ENCODE assay signal across 25 cellular contexts in genomic region chr19:31718898-31719297, GRCh38.
"Had no signal": no experiment of that assay in that cellular context is flagged by ENCODE, and none has a peak within 500 bp of the region (broad histone marks: within the 10 kb centered on the region; RNA-seq: fewer than 3 reads in every experiment).

No MANE protein-coding gene starts in this region.

- DNase-seq: activated CD4-positive, alpha-beta T cell treated with anti-CD3 and anti-CD28 coated beads for 1 hour; activated CD8-positive, alpha-beta memory T cell treated with anti-CD3 and anti-CD28 coated beads, Interleukin-2, amount 50 U/mL, for 4 hours; activated naive CD4-positive, alpha-beta T cell treated with anti-CD3 and anti-CD28 coated beads for 36 hours; activated naive CD8-positive, alpha-beta T cell treated with anti-CD3 and anti-CD28 coated beads, Interleukin-2, amount 10 ng/mL, durations not matched to agents 7 days and 5 days; activated T-cell treated with anti-CD3 and anti-CD28 coated beads, Interleukin-2, amount 50 U/mL, for 48 hours; amniotic stem cell; cerebellar nuclear complex; gastrocnemius medialis; heart left ventricle; islet precursor cell; left cardiac atrium; nephron progenitor cell; nucleus accumbens; posterior cingulate gyrus; stimulated activated CD4-positive, alpha-beta T cell treated with anti-CD3 and anti-CD28 coated beads, Interleukin-2, amount 100 ng/mL, for 48 hours; stimulated activated CD8-positive, alpha-beta memory T cell treated with anti-CD3 and anti-CD28 coated beads, Interleukin-4, amount 100 ng/mL, for 48 hours; stimulated activated naive B cell treated with anti-CD40 and anti-IgM and Interleukin-4, amounts not matched to agents 10 μg/mL and 1 μg/mL and 100 μg/mL, for 72 hours; T-helper 1 cell; upper lobe of left lung; WERI-Rb-1 had no signal

- H3K27me3 Mint-ChIP-seq: stimulated activated naive B cell treated with anti-CD40 and anti-IgM and Interleukin-4, amounts not matched to agents 10 μg/mL and 1 μg/mL and 100 μg/mL, for 72 hours had no signal

- H3K9me3 ChIP-seq: gastrocnemius medialis, thoracic aorta had no signal

- ATAC-seq: gastrocnemius medialis; heart left ventricle; sciatic nerve; stimulated activated naive B cell treated with anti-CD40 and anti-IgM and Interleukin-4, amounts not matched to agents 10 μg/mL and 1 μg/mL and 100 μg/mL, for 72 hours had no signal

- H3K4me3 ChIP-seq: coronary artery, gastrocnemius medialis, heart left ventricle, thoracic aorta, upper lobe of left lung had no signal

- H3K4me1 Mint-ChIP-seq: activated naive CD8-positive, alpha-beta T cell treated with anti-CD3 and anti-CD28 coated beads, Interleukin-2, amount 10 ng/mL, durations not matched to agents 7 days and 5 days; stimulated activated naive B cell treated with anti-CD40 and anti-IgM and Interleukin-4, amounts not matched to agents 10 μg/mL and 1 μg/mL and 100 μg/mL, for 72 hours had no signal

- H3K4me3 Mint-ChIP-seq: activated naive CD4-positive, alpha-beta T cell treated with anti-CD3 and anti-CD28 coated beads for 36 hours; activated naive CD8-positive, alpha-beta T cell treated with anti-CD3 and anti-CD28 coated beads, Interleukin-2, amount 10 ng/mL, durations not matched to agents 7 days and 5 days; nephron progenitor cell; stimulated activated naive B cell treated with anti-CD40 and anti-IgM and Interleukin-4, amounts not matched to agents 10 μg/mL and 1 μg/mL and 100 μg/mL, for 72 hours had no signal

- H3K36me3 ChIP-seq: gastrocnemius medialis, heart left ventricle, thoracic aorta, upper lobe of left lung, WERI-Rb-1 had no signal

- FAIRE-seq: bronchial epithelial cell, TTC549 had no signal

- H3K9me3 Mint-ChIP-seq: activated naive CD4-positive, alpha-beta T cell treated with anti-CD3 and anti-CD28 coated beads for 36 hours; activated naive CD8-positive, alpha-beta T cell treated with anti-CD3 and anti-CD28 coated beads, Interleukin-2, amount 10 ng/mL, durations not matched to agents 7 days and 5 days; stimulated activated naive B cell treated with anti-CD40 and anti-IgM and Interleukin-4, amounts not matched to agents 10 μg/mL and 1 μg/mL and 100 μg/mL, for 72 hours had no signal

- H3K36me3 Mint-ChIP-seq: activated naive CD8-positive, alpha-beta T cell treated with anti-CD3 and anti-CD28 coated beads, Interleukin-2, amount 10 ng/mL, durations not matched to agents 7 days and 5 days; stimulated activated naive B cell treated with anti-CD40 and anti-IgM and Interleukin-4, amounts not matched to agents 10 μg/mL and 1 μg/mL and 100 μg/mL, for 72 hours had no signal

- H3K4me1 ChIP-seq: gastrocnemius medialis, heart left ventricle, upper lobe of left lung had no signal

- H3K27me3 ChIP-seq: upper lobe of left lung had no signal

- H3K27ac Mint-ChIP-seq: activated naive CD4-positive, alpha-beta T cell treated with anti-CD3 and anti-CD28 coated beads for 36 hours; activated naive CD8-positive, alpha-beta T cell treated with anti-CD3 and anti-CD28 coated beads, Interleukin-2, amount 10 ng/mL, durations not matched to agents 7 days and 5 days; stimulated activated naive B cell treated with anti-CD40 and anti-IgM and Interleukin-4, amounts not matched to agents 10 μg/mL and 1 μg/mL and 100 μg/mL, for 72 hours had no signal

- H3K27ac ChIP-seq: coronary artery, gastrocnemius medialis, heart left ventricle, thoracic aorta, upper lobe of left lung, WERI-Rb-1 had no signal
